17 cellular contexts compared by ENCODE assay signal in genomic region chr1:11688506-11688905, GRCh38. TPM values are rescaled to one million over a fixed set of nuclear protein-coding genes. Genes with fewer than 3 reads are reported as not detected.
DNase-seq lines count a peak whose midpoint lies in the region; TF ChIP-seq lines count a peak whose summit lies in the region.
"Had no signal": no experiment of that assay in that cellular context is flagged by ENCODE, and none has a peak within 500 bp of the region (broad histone marks: within the 10 kb centered on the region; RNA-seq: fewer than 3 reads in every experiment).

No MANE protein-coding gene starts in this region.

- no peak overlapping the region for H3K18ac ChIP-seq in mesenchymal stem cell (ENCODE audit: low read depth in 1 of 2, low read length in 2 of 2)

- H3K4me1 ChIP-seq in BLaER1 treated with 17β-estradiol and CSF1 and Interleukin-3, amounts not matched to agents 10 nM and 100 nM, result peaks cover 45 to 89% (median 79%) of the 10 kb centered on the region in 10 experiments
- H3K4me1 ChIP-seq in HUES64 (ENCODE audit: insufficient read depth, low read length) (peaks cover 47% of the 10 kb centered on the region), mesenchymal stem cell (ENCODE audit: control insufficient read depth, insufficient read depth, low read depth, low read length) (peaks cover 25% of the 10 kb centered on the region)

- H3K9me3 Mint-ChIP-seq in brain, result peaks cover 0 to 2% (median 0%) of the 10 kb centered on the region in 5 experiments
- H3K9me3 Mint-ChIP-seq in nephron, result no peaks in the 10 kb centered on the region
- H3K9me3 Mint-ChIP-seq: CD8-positive, alpha-beta memory T cell had no signal

- H4K20me1 ChIP-seq in BLaER1 treated with 17β-estradiol and CSF1 and Interleukin-3, amounts not matched to agents 10 nM and 100 nM, result peaks cover 0 to 42% (median 16%) of the 10 kb centered on the region in 11 experiments; a peak in 18 of 22 replicates

- no peak overlapping the region for H3K4me3 ChIP-seq in BLaER1 treated with 17β-estradiol and CSF1 and Interleukin-3, amounts not matched to agents 10 nM and 100 nM
- H3K4me3 ChIP-seq in HUES64 (ENCODE audit: low read length), result no peak overlapping the region
- H3K4me3 ChIP-seq in mesenchymal stem cell (ENCODE audit: insufficient read depth in 1 of 2, low read depth in 1 of 2, low read length in 2 of 2), result no peak overlapping the region

- H2BK12ac ChIP-seq in mesenchymal stem cell (ENCODE audit: low read length in 2 of 2), result no peak overlapping the region

- no peak overlapping the region for H2BK15ac ChIP-seq in mesenchymal stem cell (ENCODE audit: low read depth, poor library complexity, severe bottlenecking)

- DNase-seq in medulla oblongata (ENCODE audit: extremely low spot score) (no peak), AG08396 (ENCODE audit: low spot score) (no peak), mesenchymal stem cell (no peak), A172 (ENCODE audit: low spot score) (no peak)
- DNase-seq: 8988T; ACHN; CD8-positive, alpha-beta memory T cell; DMS53; GF-D8; H7; KBM-7 had no signal

- H3K4me3 Mint-ChIP-seq in brain, result peak overlapping the region in 4 of 5 experiments; percentile 38 to 87 (median 59)
- H3K4me3 Mint-ChIP-seq in nephron, result peak overlapping the region in 2 of 3 experiments; percentile 36 to 42
- H3K4me3 Mint-ChIP-seq: B cell had no signal

- no peak overlapping the region for H3K23ac ChIP-seq in mesenchymal stem cell (ENCODE audit: low read length in 2 of 2)

- peaks cover 0 to 13% (median 0%) of the 10 kb centered on the region in 11 experiments; a peak in 6 of 22 replicates for H3K36me3 ChIP-seq in BLaER1 treated with 17β-estradiol and CSF1 and Interleukin-3, amounts not matched to agents 10 nM and 100 nM
- H3K36me3 ChIP-seq in HUES64 (ENCODE audit: insufficient read depth, low read length), result no peaks in the 10 kb centered on the region
- no peaks in the 10 kb centered on the region for H3K36me3 ChIP-seq in mesenchymal stem cell (ENCODE audit: control insufficient read depth in 1 of 2, insufficient read depth in 2 of 2, low read depth in 1 of 2, low read length in 2 of 2)

- no peak overlapping the region for H2BK120ac ChIP-seq in mesenchymal stem cell (ENCODE audit: low read depth, low read length)

- no peak overlapping the region for H3K14ac ChIP-seq in mesenchymal stem cell (ENCODE audit: low read length in 2 of 2)

- H4K91ac ChIP-seq in mesenchymal stem cell (ENCODE audit: low read length), result no peak overlapping the region

- TF ChIP-seq CTCF in brain (conservative IDR thresholded peaks at IDR 0.05), result no peak
- no peak for TF ChIP-seq CTCF in nephron (IDR thresholded peaks at IDR 0.05; ENCODE audit: unreplicated experiment in 3 of 3)

- H3K9me3 ChIP-seq in BLaER1 treated with 17β-estradiol and CSF1 and Interleukin-3, amounts not matched to agents 10 nM and 100 nM (replicated peaks in 1 of 11), result no peaks in the 10 kb centered on the region
- H3K9me3 ChIP-seq in HUES64 (ENCODE audit: insufficient read depth, low read depth, low read length) (no peaks in the 10 kb centered on the region), mesenchymal stem cell (ENCODE audit: control insufficient read depth, low read length) (no peaks in the 10 kb centered on the region)

- H3K27me3 ChIP-seq in BLaER1 treated with 17β-estradiol and CSF1 and Interleukin-3, amounts not matched to agents 10 nM and 100 nM, result peaks cover 0 to 21% (median 0%) of the 10 kb centered on the region in 11 experiments; a peak in 6 of 22 replicates
- H3K27me3 ChIP-seq in HUES64 (ENCODE audit: insufficient read depth, low read length) (peaks cover 8% of the 10 kb centered on the region), mesenchymal stem cell (ENCODE audit: control insufficient read depth in 1 of 2, insufficient read depth in 1 of 2, low read length in 2 of 2) (peaks cover 59 to 67% of the 10 kb centered on the region in 2 experiments)

- no peak overlapping the region for H3K4ac ChIP-seq in mesenchymal stem cell (ENCODE audit: low read depth in 1 of 2, low read length in 2 of 2)

- H2AFZ ChIP-seq in mesenchymal stem cell (ENCODE audit: low read depth, low read length), result no peak overlapping the region

- H3K4me1 Mint-ChIP-seq in brain (peaks cover 66% of the 10 kb centered on the region), nephron (peaks cover 23% of the 10 kb centered on the region)

- WGBS in HUES64, result 91% methylated on average over 4 of the region's 4 CpGs
- 94% methylated on average over 4 of the region's 4 CpGs for WGBS in mesenchymal stem cell

- no peak overlapping the region for H4K8ac ChIP-seq in mesenchymal stem cell (ENCODE audit: low read length)

- H3K9ac ChIP-seq in BLaER1 treated with 17β-estradiol and CSF1 and Interleukin-3, amounts not matched to agents 10 nM and 100 nM, result peak overlapping the region in 5 of 11 experiments; percentile 45 to 100 (median 100); a peak in 8 of 22 replicates
- H3K9ac ChIP-seq in HUES64 (ENCODE audit: low read depth, low read length), result no peak overlapping the region; the same call in 1 of the 2 replicates
- H3K9ac ChIP-seq in mesenchymal stem cell (ENCODE audit: low read length), result no peak overlapping the region

- H3K27ac Mint-ChIP-seq in brain (peak overlapping the region in 4 of 5 experiments; percentile 65 to 87 (median 80)), nephron (no peak overlapping the region)
- H3K27ac Mint-ChIP-seq: B cell had no signal

- peaks cover 7% of the 10 kb centered on the region for H3K27me3 Mint-ChIP-seq in brain
- H3K27me3 Mint-ChIP-seq in nephron (ENCODE audit: low read depth), result peaks cover 53% of the 10 kb centered on the region

- peak overlapping the region in 7 of 11 experiments; percentile 1 to 100 (median 100); a peak in 12 of 22 replicates for H3K27ac ChIP-seq in BLaER1 treated with 17β-estradiol and CSF1 and Interleukin-3, amounts not matched to agents 10 nM and 100 nM
- H3K27ac ChIP-seq in HUES64 (ENCODE audit: low read depth, low read length) (peak overlapping the region; percentile 93; the same call in 1 of the 2 replicates), mesenchymal stem cell (ENCODE audit: low read length, poor library complexity, severe bottlenecking) (no peak overlapping the region)

- no peak overlapping the region for H2AK5ac ChIP-seq in mesenchymal stem cell (ENCODE audit: low read length, severe bottlenecking)

- H2BK5ac ChIP-seq in mesenchymal stem cell (ENCODE audit: low read depth, low read length, poor library complexity, severe bottlenecking), result no peak overlapping the region

- H3K36me3 Mint-ChIP-seq in brain (peaks cover 6% of the 10 kb centered on the region), nephron (ENCODE audit: low read depth) (no peaks in the 10 kb centered on the region)

- no peaks in the 10 kb centered on the region for H3K79me1 ChIP-seq in mesenchymal stem cell (replicated peaks; ENCODE audit: low read length, poor library complexity, severe bottlenecking)

- peak overlapping the region in 10 of 11 experiments; percentile 84 to 99 (median 92); a peak in 18 of 22 replicates for H3K4me2 ChIP-seq in BLaER1 treated with 17β-estradiol and CSF1 and Interleukin-3, amounts not matched to agents 10 nM and 100 nM
- no peak overlapping the region for H3K4me2 ChIP-seq in mesenchymal stem cell (ENCODE audit: low read length, poor library complexity, severe bottlenecking)

RNA-seq across cellular contexts. Expression of gene DRAXIN, which starts 3.0 kb away (rescaled TPM):
- polyA plus RNA-seq in HUES64 (2013, experiment 1 of 2), result 20.7 TPM
- 19.1 TPM for polyA plus RNA-seq in HUES64 (2013, experiment 2 of 2)
- polyA plus RNA-seq in brain (ENCODE audit: insufficient read depth, low read depth, low replicate concordance), result 15.1 TPM
- polyA plus RNA-seq in mesenchymal stem cell (2013, experiment 1 of 2), result not detected
- under 0.01 TPM for polyA plus RNA-seq in mesenchymal stem cell (2013, experiment 2 of 2)
- 4.0 and 7.0 TPM in 2 replicates for total RNA-seq in A172 (2014; rRNA removed; shearing (Covaris generic))

RNA-seq across cellular contexts. Expression of gene MAD2L2, which starts 7.6 kb away (rescaled TPM):
- 213 TPM for polyA plus RNA-seq in HUES64 (2013, experiment 1 of 2)
- 198 TPM for polyA plus RNA-seq in HUES64 (2013, experiment 2 of 2)
- polyA plus RNA-seq in brain (ENCODE audit: insufficient read depth, low read depth, low replicate concordance), result 275 TPM
- 25.7 TPM for polyA plus RNA-seq in mesenchymal stem cell (2013, experiment 1 of 2)
- 26.3 TPM for polyA plus RNA-seq in mesenchymal stem cell (2013, experiment 2 of 2)
- 70.3 and 72.0 TPM in 2 replicates for total RNA-seq in A172 (2014; rRNA removed; shearing (Covaris generic))

RNA-seq across cellular contexts. Expression of gene FBXO6, which starts 24.5 kb away (rescaled TPM):
- 0.35 TPM for polyA plus RNA-seq in HUES64 (2013, experiment 1 of 2)
- polyA plus RNA-seq in HUES64 (2013, experiment 2 of 2), result 0.38 TPM
- polyA plus RNA-seq in brain (ENCODE audit: insufficient read depth, low read depth, low replicate concordance), result 7.4 TPM
- 6.2 TPM for polyA plus RNA-seq in mesenchymal stem cell (2013, experiment 1 of 2)
- 6.3 TPM for polyA plus RNA-seq in mesenchymal stem cell (2013, experiment 2 of 2)
- total RNA-seq in A172 (2014; rRNA removed; shearing (Covaris generic)), result not detected in 2 replicates

RNA-seq across cellular contexts. Expression of gene FBXO44, which starts 33.8 kb away (rescaled TPM):
- 9.3 TPM for polyA plus RNA-seq in HUES64 (2013, experiment 1 of 2)
- polyA plus RNA-seq in HUES64 (2013, experiment 2 of 2), result 10.0 TPM
- polyA plus RNA-seq in brain (ENCODE audit: insufficient read depth, low read depth, low replicate concordance), result 63.8 TPM
- 17.4 TPM for polyA plus RNA-seq in mesenchymal stem cell (2013, experiment 1 of 2)
- 14.8 TPM for polyA plus RNA-seq in mesenchymal stem cell (2013, experiment 2 of 2)
- 17.6 and 18.5 TPM in 2 replicates for total RNA-seq in A172 (2014; rRNA removed; shearing (Covaris generic))

RNA-seq across cellular contexts. Expression of gene FBXO2, which starts 34.3 kb away (rescaled TPM):
- polyA plus RNA-seq in HUES64 (2013, experiment 1 of 2), result 9.1 TPM
- 15.2 TPM for polyA plus RNA-seq in HUES64 (2013, experiment 2 of 2)
- 103 TPM for polyA plus RNA-seq in brain (ENCODE audit: insufficient read depth, low read depth, low replicate concordance)
- 3.1 TPM for polyA plus RNA-seq in mesenchymal stem cell (2013, experiment 1 of 2)
- polyA plus RNA-seq in mesenchymal stem cell (2013, experiment 2 of 2), result 3.7 TPM
- total RNA-seq in A172 (2014; rRNA removed; shearing (Covaris generic)), result 1.3 and 1.9 TPM in 2 replicates
- polyA plus RNA-seq: CD14-positive monocyte had no signal

Comparison
In these comparisons a context has a peak if more than half of its experiments do, and no peak if none do; other contexts are left out.
1. H3K27ac Mint-ChIP-seq: peak in brain (4 of 5); none in nephron (0 of 3).